ENCODE assay signal across 20 cellular contexts in the genomic region with DNA sequence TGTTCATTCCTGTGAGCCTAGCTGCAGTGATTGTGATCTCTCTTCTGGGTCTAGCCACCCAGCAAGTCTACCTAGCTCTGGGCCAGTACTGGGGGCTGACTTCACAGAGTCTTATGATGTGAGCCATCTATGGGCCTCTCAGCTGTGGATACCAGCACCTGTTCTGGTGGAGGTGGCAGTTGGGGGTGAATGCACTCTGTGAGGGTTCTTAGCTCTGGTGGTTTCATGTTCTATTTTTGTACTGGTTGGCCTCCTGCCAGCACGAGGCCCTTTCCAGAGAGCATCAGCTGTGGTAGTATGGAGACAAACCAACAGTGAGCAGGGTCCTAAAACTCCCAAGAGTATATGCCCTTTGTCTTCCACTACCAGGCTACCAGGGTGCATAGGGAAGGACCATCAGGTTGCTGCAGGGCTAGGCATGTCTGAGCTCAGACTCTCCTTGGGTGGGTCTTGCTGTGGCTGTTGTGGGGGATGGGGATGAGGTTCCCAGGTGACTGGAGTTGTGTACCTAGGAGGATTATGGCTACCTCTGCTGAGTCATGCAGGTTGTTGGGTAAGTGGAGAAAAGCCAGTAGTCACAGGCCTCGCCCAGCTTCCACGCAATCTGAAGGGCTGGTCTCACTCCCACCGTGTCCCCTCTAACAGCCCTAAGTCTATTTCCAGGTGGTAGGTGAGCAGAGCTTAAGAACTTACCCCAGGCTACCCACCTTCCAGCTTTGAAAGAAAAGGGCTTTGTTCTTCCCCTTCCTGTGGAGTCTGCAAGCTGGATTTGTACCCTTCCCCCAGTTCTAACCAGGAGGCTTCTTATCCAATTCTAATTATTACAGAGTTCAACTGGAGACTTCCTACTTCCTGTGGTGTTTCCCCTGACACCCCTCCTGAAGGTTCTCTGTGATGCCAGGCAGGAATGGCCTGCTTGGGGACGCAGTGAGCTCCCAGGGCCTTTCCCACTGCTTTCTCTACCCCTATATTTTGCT.
DNase-seq lines count a peak whose midpoint lies in the region; ATAC-seq and TF ChIP-seq lines count a peak whose summit lies in the region.
"Had no signal": no experiment of that assay in that cellular context is flagged by ENCODE, and none has a peak within 500 bp of the region (broad histone marks: within the 10 kb centered on the region; RNA-seq: fewer than 3 reads in every experiment).

No MANE protein-coding gene starts in this region.

- no peaks in the 10 kb centered on the region for H3K9me2 ChIP-seq in SU-DHL-6 (replicated peaks; ENCODE audit: insufficient read depth, low read length)

- H3K9me3 ChIP-seq in SU-DHL-6 (ENCODE audit: insufficient read depth, low read length) (0 out of 2 replicates have a peak, but pooled peaks cover 9% of the 10 kb centered on the region), left lung (no peaks in the 10 kb centered on the region), tibial artery (no peaks in the 10 kb centered on the region)
- H3K9me3 ChIP-seq: SJSA1 had no signal

- H4K20me1 ChIP-seq in KMS-11 (ENCODE audit: insufficient read depth) (no peaks in the 10 kb centered on the region), SU-DHL-6 (ENCODE audit: low read depth, low read length) (no peaks in the 10 kb centered on the region)

- DNase-seq in NCI-H345 (lab: John Stamatoyannopoulos, UW) = peak; percentile 14
- no peak for DNase-seq in NCI-H345 treated with DMSO at 0.1 percent for 48 hours (lab: John Stamatoyannopoulos, UW; ENCODE audit: unreplicated experiment)
- DNase-seq in myocyte (ENCODE audit: low read depth) = peak; percentile 51
- DNase-seq in left lung = no peak
- DNase-seq in tibial artery = no peak
- no peak for DNase-seq in globus pallidus (ENCODE audit: low spot score)
- DNase-seq: activated CD8-positive, alpha-beta T cell treated with anti-CD3 and anti-CD28 coated beads, Interleukin-2, amount 10 ng/mL, durations not matched to agents 7 days and 5 days; activated T-cell treated with anti-CD3 and anti-CD28 coated beads, Interleukin-2, amount 50 U/mL, for 48 hours; islet precursor cell; NCI-H187; occipital lobe; retina; stimulated activated CD8-positive, alpha-beta memory T cell treated with anti-CD3 and anti-CD28 coated beads, Interleukin-4, amount 100 ng/mL, for 48 hours; substantia nigra; T-helper 17 cell had no signal

- H3K27ac ChIP-seq in KMS-11 = peak overlapping the region; percentile 84
- H3K27ac ChIP-seq in SU-DHL-6 (ENCODE audit: low read depth, low read length) = peak overlapping the region; percentile 65
- H3K27ac ChIP-seq in left lung = no peak overlapping the region
- H3K27ac ChIP-seq in tibial artery = no peak overlapping the region
- H3K27ac ChIP-seq: A549, SJSA1 had no signal

- H3K79me2 ChIP-seq in KMS-11 (ENCODE audit: insufficient read depth, low read depth) (no peaks in the 10 kb centered on the region), SU-DHL-6 (ENCODE audit: insufficient read depth, low read length) (no peaks in the 10 kb centered on the region)

- TF ChIP-seq CTCF in KMS-11 (conservative IDR thresholded peaks at IDR 0.05; ENCODE audit: low read depth, low read length) (no peak), SU-DHL-6 (IDR thresholded peaks at IDR 0.05; ENCODE audit: insufficient read depth, low read length, poor library complexity, severe bottlenecking) (no peak), left lung (IDR thresholded peaks at IDR 0.05) (no peak), tibial artery (IDR thresholded peaks at IDR 0.05) (no peak)

- no peaks in the 10 kb centered on the region for H3F3A ChIP-seq in SU-DHL-6 (ENCODE audit: insufficient read depth)

- H3K4me3 ChIP-seq in KMS-11 (IDR thresholded peaks at IDR 0.05; ENCODE audit: insufficient read depth, low read depth, low read length) (no peak overlapping the region), SU-DHL-6 (ENCODE audit: insufficient read depth, low read length, poor library complexity, severe bottlenecking) (no peak overlapping the region), left lung (no peak overlapping the region), tibial artery (no peak overlapping the region)
- H3K4me3 ChIP-seq: A549, lung, SJSA1 had no signal

- H3K36me3 ChIP-seq in KMS-11 (ENCODE audit: insufficient read depth) = no peaks in the 10 kb centered on the region
- no peaks in the 10 kb centered on the region for H3K36me3 ChIP-seq in SU-DHL-6 (ENCODE audit: low read length)
- no peaks in the 10 kb centered on the region for H3K36me3 ChIP-seq in left lung
- no peaks in the 10 kb centered on the region for H3K36me3 ChIP-seq in tibial artery
- H3K36me3 ChIP-seq: SJSA1 had no signal

- H3K4me1 ChIP-seq in KMS-11 (ENCODE audit: low read depth, poor library complexity, severe bottlenecking) (peaks cover 36% of the 10 kb centered on the region), left lung (no peaks in the 10 kb centered on the region), tibial artery (no peaks in the 10 kb centered on the region)
- H3K4me1 ChIP-seq: A549, SJSA1 had no signal

- intact Hi-C loops in left lung (cut with DNase I) (no loop called here), tibial artery (cut with DNase I; ENCODE audit: low total_unique reads) (no loop called here)

- H3K27me3 ChIP-seq in KMS-11 (ENCODE audit: insufficient read depth, low read depth) = no peaks in the 10 kb centered on the region
- no peaks in the 10 kb centered on the region for H3K27me3 ChIP-seq in SU-DHL-6 (ENCODE audit: low read length)
- H3K27me3 ChIP-seq in left lung = no peaks in the 10 kb centered on the region
- no peaks in the 10 kb centered on the region for H3K27me3 ChIP-seq in tibial artery
- H3K27me3 ChIP-seq: SJSA1 had no signal

- peak overlapping the region; percentile 59; the same call in 1 of the 2 replicates for H3K9ac ChIP-seq in KMS-11
- H3K9ac ChIP-seq in SU-DHL-6 (ENCODE audit: low read length) = peak overlapping the region; percentile 3; the same call in 1 of the 2 replicates

- H3K4me2 ChIP-seq in KMS-11 (peak overlapping the region; percentile 67), SU-DHL-6 (ENCODE audit: low read depth, low read length, poor library complexity, severe bottlenecking) (peak overlapping the region; percentile 29)
- H3K4me2 ChIP-seq: A549 had no signal

- H2AFZ ChIP-seq in KMS-11 (ENCODE audit: low read depth) = peak overlapping the region; percentile 62
- H2AFZ ChIP-seq in SU-DHL-6 (ENCODE audit: low read depth, low read length, severe bottlenecking) = peak overlapping the region; percentile 29

- ATAC-seq in left lung = no peak
- ATAC-seq: A549; activated CD8-positive, alpha-beta T cell treated with anti-CD3 and anti-CD28 coated beads, Interleukin-2, amount 10 ng/mL, durations not matched to agents 7 days and 5 days; T-helper 17 cell had no signal

Comparison
In these comparisons a context has a peak if more than half of its experiments do, and no peak if none do; other contexts are left out.
1. DNase-seq: peak in NCI-H345 (single experiment) and myocyte (single experiment); none in NCI-H345 treated with DMSO at 0.1 percent for 48 hours (single experiment), left lung (0 of 2), tibial artery (0 of 2) and globus pallidus (single experiment).
2. H3K27ac ChIP-seq: peak in KMS-11 (single experiment) and SU-DHL-6 (single experiment); none in left lung (0 of 2) and tibial artery (0 of 2).